In genomic region chr2:102668171-102668570, GRCh38 we compare ENCODE assay signal across 35 cellular contexts. TPM values are rescaled to one million over a fixed set of nuclear protein-coding genes. Genes with fewer than 3 reads are reported as not detected.
"Had no signal": no experiment of that assay in that cellular context is flagged by ENCODE, and none has a peak within 500 bp of the region (broad histone marks: within the 10 kb centered on the region; RNA-seq: fewer than 3 reads in every experiment).

No MANE protein-coding gene starts in this region.

- H3K9me3 Mint-ChIP-seq: activated CD4-positive, alpha-beta memory T cell treated with anti-CD3 and anti-CD28 coated beads for 36 hours; activated CD4-positive, alpha-beta T cell treated with anti-CD3 and anti-CD28 coated beads, Interleukin-2, amount 10 ng/mL, durations not matched to agents 24 days and 14 days; activated naive CD4-positive, alpha-beta T cell treated with anti-CD3 and anti-CD28 coated beads, Interleukin-2, amount 50 U/mL, for 72 hours; activated T-helper 1 cell treated with anti-CD3 and anti-CD28 coated beads, Interleukin-12 subunit alpha, Interleukin-12 subunit beta, Interleukin-2, Interleukin-4 antibody, amounts not matched to agents 30 ng/mL and 10 ng/mL and 1 ng/mL, durations not matched to agents 14 hours and 24 hours and 36 hours; T-helper 2 cell treated with Interferon-gamma antibody and Interleukin-4, amounts not matched to agents 5 μg/mL and 100 μg/mL, for 36 hours had no signal

- ATAC-seq: activated CD4-positive, alpha-beta T cell treated with anti-CD3 and anti-CD28 coated beads for 36 hours; activated CD8-positive, alpha-beta memory T cell treated with anti-CD3 and anti-CD28 coated beads, Interleukin-2, amount 10 ng/mL, durations not matched to agents 7 days and 5 days; activated CD8-positive, alpha-beta T cell treated with anti-CD3 and anti-CD28 coated beads, Interleukin-2, amount 10 ng/mL, durations not matched to agents 7 days and 5 days; activated naive CD4-positive, alpha-beta T cell treated with anti-CD3 and anti-CD28 coated beads, Interleukin-2, amount 50 U/mL, for 72 hours; body of pancreas; gastroesophageal sphincter; heart right ventricle; T-helper 17 cell had no signal

- H3K27ac ChIP-seq: body of pancreas, epithelial cell of prostate, esophagus squamous epithelium, gastroesophageal sphincter, heart right ventricle had no signal

- H3K36me3 ChIP-seq: esophagus squamous epithelium, gastroesophageal sphincter, heart right ventricle had no signal

- H3K4me1 Mint-ChIP-seq: T-helper 17 cell had no signal

- H3K36me3 Mint-ChIP-seq: activated CD4-positive, alpha-beta memory T cell treated with anti-CD3 and anti-CD28 coated beads for 36 hours; activated CD8-positive, alpha-beta memory T cell treated with anti-CD3 and anti-CD28 coated beads, Interleukin-2, amount 10 ng/mL, durations not matched to agents 7 days and 5 days; activated naive CD4-positive, alpha-beta T cell treated with anti-CD3 and anti-CD28 coated beads, Interleukin-2, amount 10 ng/mL, durations not matched to agents 7 days and 5 days had no signal

- DNase-seq: activated CD4-positive, alpha-beta memory T cell treated with anti-CD3 and anti-CD28 coated beads for 36 hours; activated CD4-positive, alpha-beta T cell treated with anti-CD3 and anti-CD28 coated beads for 36 hours; activated CD4-positive, alpha-beta T cell treated with anti-CD3 and anti-CD28 coated beads, Interleukin-2, amount 10 ng/mL, durations not matched to agents 24 days and 14 days; activated CD4-positive, CD25-positive, alpha-beta regulatory T cell; activated CD4-positive, CD25-positive, alpha-beta regulatory T cell treated with anti-CD3 and anti-CD28 coated beads, Interleukin-2, amount 50 U/mL, for 72 hours; activated CD8-positive, alpha-beta memory T cell treated with anti-CD3 and anti-CD28 coated beads, Interleukin-2, amount 10 ng/mL, durations not matched to agents 7 days and 5 days; activated CD8-positive, alpha-beta memory T cell treated with anti-CD3 and anti-CD28 coated beads, Interleukin-2, amount 50 U/mL, for 4 hours; activated CD8-positive, alpha-beta T cell treated with anti-CD3 and anti-CD28 coated beads, Interleukin-2, amount 10 ng/mL, durations not matched to agents 7 days and 5 days; activated gamma-delta T cell; activated naive CD4-positive, alpha-beta T cell; activated naive CD4-positive, alpha-beta T cell treated with anti-CD3 and anti-CD28 coated beads, Interleukin-2, amount 10 ng/mL, durations not matched to agents 7 days and 5 days; activated T-cell treated with anti-CD3 and anti-CD28 coated beads, Interleukin-2, amount 50 U/mL, for 1 hour; activated T-cell treated with anti-CD3 and anti-CD28 coated beads, Interleukin-2, amount 50 U/mL, for 48 hours; amygdala; aorta; body of pancreas; caudate nucleus; effector CD8-positive, alpha-beta T cell; esophagus squamous epithelium; foreskin melanocyte; heart right ventricle; T-helper 1 cell; T-helper 17 cell; T1000 had no signal

- H3K27me3 Mint-ChIP-seq: activated CD4-positive, alpha-beta T cell treated with anti-CD3 and anti-CD28 coated beads for 36 hours had no signal

- H3K4me3 ChIP-seq: body of pancreas, esophagus squamous epithelium, gastroesophageal sphincter, heart right ventricle had no signal

- H3K4me3 Mint-ChIP-seq: activated CD4-positive, alpha-beta memory T cell treated with anti-CD3 and anti-CD28 coated beads for 36 hours; activated CD4-positive, alpha-beta T cell treated with anti-CD3 and anti-CD28 coated beads for 36 hours; activated CD4-positive, alpha-beta T cell treated with anti-CD3 and anti-CD28 coated beads, Interleukin-2, amount 10 ng/mL, durations not matched to agents 24 days and 14 days; activated CD8-positive, alpha-beta memory T cell treated with anti-CD3 and anti-CD28 coated beads, Interleukin-2, amount 10 ng/mL, durations not matched to agents 7 days and 5 days; activated CD8-positive, alpha-beta T cell treated with anti-CD3 and anti-CD28 coated beads, Interleukin-2, amount 10 ng/mL, durations not matched to agents 7 days and 5 days; activated naive CD4-positive, alpha-beta T cell treated with anti-CD3 and anti-CD28 coated beads, Interleukin-2, amount 10 ng/mL, durations not matched to agents 7 days and 5 days; activated T-helper 1 cell treated with anti-CD3 and anti-CD28 coated beads, Interleukin-12 subunit alpha, Interleukin-12 subunit beta, Interleukin-2, Interleukin-4 antibody, amounts not matched to agents 30 ng/mL and 10 ng/mL and 1 ng/mL, durations not matched to agents 14 hours and 24 hours and 36 hours; T-helper 17 cell; T-helper 2 cell treated with Interferon-gamma antibody and Interleukin-4, amounts not matched to agents 5 μg/mL and 100 μg/mL, for 36 hours had no signal

- H3K27me3 ChIP-seq: body of pancreas, esophagus squamous epithelium, heart right ventricle had no signal

- H3K4me1 ChIP-seq: body of pancreas, gastroesophageal sphincter, heart right ventricle had no signal

- H3K9me3 ChIP-seq: body of pancreas, esophagus squamous epithelium, gastroesophageal sphincter, heart right ventricle had no signal

- H3K27ac Mint-ChIP-seq: activated CD4-positive, alpha-beta memory T cell treated with anti-CD3 and anti-CD28 coated beads for 36 hours; activated CD4-positive, alpha-beta T cell treated with anti-CD3 and anti-CD28 coated beads for 36 hours; activated CD4-positive, alpha-beta T cell treated with anti-CD3 and anti-CD28 coated beads, Interleukin-2, amount 10 ng/mL, durations not matched to agents 24 days and 14 days; activated CD8-positive, alpha-beta memory T cell treated with anti-CD3 and anti-CD28 coated beads, Interleukin-2, amount 10 ng/mL, durations not matched to agents 7 days and 5 days; activated CD8-positive, alpha-beta T cell treated with anti-CD3 and anti-CD28 coated beads, Interleukin-2, amount 10 ng/mL, durations not matched to agents 7 days and 5 days; activated naive CD4-positive, alpha-beta T cell treated with anti-CD3 and anti-CD28 coated beads, Interleukin-2, amount 10 ng/mL, durations not matched to agents 7 days and 5 days; activated T-helper 1 cell treated with anti-CD3 and anti-CD28 coated beads, Interleukin-12 subunit alpha, Interleukin-12 subunit beta, Interleukin-2, Interleukin-4 antibody, amounts not matched to agents 30 ng/mL and 10 ng/mL and 1 ng/mL, durations not matched to agents 14 hours and 24 hours and 36 hours; T-helper 17 cell; T-helper 2 cell treated with Interferon-gamma antibody and Interleukin-4, amounts not matched to agents 5 μg/mL and 100 μg/mL, for 36 hours had no signal

RNA-seq across cellular contexts. Expression of gene SLC9A2, which starts 48.8 kb away (rescaled TPM):
- total RNA-seq: activated CD4-positive, alpha-beta memory T cell treated with anti-CD3 and anti-CD28 coated beads for 36 hours; activated CD4-positive, alpha-beta T cell treated with anti-CD3 and anti-CD28 coated beads, Interleukin-2, amount 10 ng/mL, durations not matched to agents 24 days and 14 days; activated CD8-positive, alpha-beta memory T cell treated with anti-CD3 and anti-CD28 coated beads for 36 hours; activated CD8-positive, alpha-beta memory T cell treated with anti-CD3 and anti-CD28 coated beads, Interleukin-2, amount 10 ng/mL, durations not matched to agents 7 days and 5 days; activated CD8-positive, alpha-beta T cell treated with anti-CD3 and anti-CD28 coated beads, Interleukin-2, amount 10 ng/mL, durations not matched to agents 7 days and 5 days; activated T-helper 1 cell treated with anti-CD3 and anti-CD28 coated beads, Interleukin-12 subunit alpha, Interleukin-12 subunit beta, Interleukin-2, Interleukin-4 antibody, amounts not matched to agents 30 ng/mL and 10 ng/mL and 1 ng/mL, durations not matched to agents 14 hours and 24 hours and 36 hours; aorta; chondrocyte; dermis microvascular lymphatic vessel endothelial cell; endothelial cell of umbilical vein; fibroblast of lung; fibroblast of villous mesenchyme; T-helper 17 cell had no signal
- polyA plus RNA-seq: fibroblast of lung had no signal
